ENCODE assay signal across 8 cellular contexts in the genomic region with DNA sequence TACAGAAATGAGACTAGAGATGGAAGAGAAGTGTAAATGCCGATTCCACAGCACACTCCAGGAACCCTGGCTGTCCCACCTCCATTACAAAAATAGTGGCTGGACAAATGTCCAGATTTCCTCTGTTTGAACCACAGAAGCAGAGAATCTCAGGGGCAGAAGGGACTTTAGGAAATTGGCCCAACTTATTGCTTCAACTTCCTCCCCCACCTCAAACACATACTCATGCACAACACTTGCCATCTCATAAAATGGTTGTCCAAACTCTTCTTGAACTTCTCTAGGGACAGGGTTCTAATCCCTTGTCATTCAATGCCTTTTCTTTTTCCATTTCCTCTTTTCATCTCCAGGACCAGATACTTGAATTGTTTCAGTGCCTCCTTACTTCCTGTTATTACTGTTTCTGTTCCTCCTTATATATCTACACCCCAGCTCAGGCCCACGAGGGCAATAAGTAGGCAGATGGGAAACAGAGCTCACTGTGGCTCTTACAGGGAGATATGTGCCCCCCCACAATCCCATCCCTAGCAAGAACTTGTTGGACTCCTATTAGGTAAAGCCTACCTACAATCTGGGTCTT. TPM values are rescaled to one million over a fixed set of nuclear protein-coding genes. Genes with fewer than 3 reads are reported as not detected.
DNase-seq lines count a peak whose midpoint lies in the region; ATAC-seq and TF ChIP-seq lines count a peak whose summit lies in the region.

No MANE protein-coding gene starts in this region.

- H3K4me1 ChIP-seq in colonic mucosa (no peaks in the 10 kb centered on the region), skeletal muscle tissue (ENCODE audit: control insufficient read depth in 3 of 3, insufficient read depth in 3 of 3, low read length in 3 of 3) (peaks cover 11 to 24% (median 14%) of the 10 kb centered on the region in 3 donors), neural progenitor cell (no peaks in the 10 kb centered on the region)

- no peaks in the 10 kb centered on the region for H3K9me3 Mint-ChIP-seq in CD4-positive, alpha-beta T cell
- H3K9me3 Mint-ChIP-seq in neural progenitor cell: no peaks in the 10 kb centered on the region

- intact Hi-C loops in CD4-positive, alpha-beta T cell (cut with DNase I, micrococcal nuclease): loop anchor here in 1 of 2 experiments (1.0 to 2.0 kb wide), 2 partner anchors 16 to 19 kb away; partner anchors contain the start of genes NDUFS2 and PPOX
- intact Hi-C loops in colonic mucosa (cut with DNase I) (no loop called here), head of caudate nucleus (cut with DNase I) (no loop called here)

- peak overlapping the region; percentile 61 for H3K27ac ChIP-seq in CD4-positive, alpha-beta T cell (ENCODE audit: low read depth, low read length)
- peak overlapping the region; percentile 79 for H3K27ac ChIP-seq in colonic mucosa
- H3K27ac ChIP-seq in skeletal muscle tissue (ENCODE audit: low read depth, low read length): peak overlapping the region; percentile 87
- no peak overlapping the region for H3K27ac ChIP-seq in neural progenitor cell

- H3K27me3 Mint-ChIP-seq in CD4-positive, alpha-beta T cell: no peaks in the 10 kb centered on the region
- peaks cover 14% of the 10 kb centered on the region for H3K27me3 Mint-ChIP-seq in neural progenitor cell (ENCODE audit: insufficient read depth, low read depth)

- TF ChIP-seq CTCF in CD4-positive, alpha-beta T cell (IDR thresholded peaks at IDR 0.05): no peak
- TF ChIP-seq CTCF in colonic mucosa (IDR thresholded peaks at IDR 0.05): no peak
- no peak for TF ChIP-seq CTCF in neural progenitor cell (IDR thresholded peaks at IDR 0.05)

- CTCF ChIA-PET in CD4-positive, alpha-beta T cell (lab: Charles Lee): interaction anchor here (1.0 to 1.3 kb wide), 3 partner anchors 17 to 40 kb away, joined by 3 read pairs; partner anchors contain the start of genes PPOX and TOMM40L

- no peaks in the 10 kb centered on the region for H3K27me3 ChIP-seq in CD4-positive, alpha-beta T cell (ENCODE audit: control insufficient read depth, insufficient read depth, low read length)
- H3K27me3 ChIP-seq in colonic mucosa (no peaks in the 10 kb centered on the region), skeletal muscle tissue (ENCODE audit: control insufficient read depth in 3 of 3, insufficient read depth in 3 of 3, low read length in 3 of 3) (no peaks in the 10 kb centered on the region), neural progenitor cell (no peaks in the 10 kb centered on the region)

- no peak overlapping the region for H2AFZ ChIP-seq in neural progenitor cell (replicated peaks)

- peaks cover 74% of the 10 kb centered on the region for H3K4me1 Mint-ChIP-seq in CD4-positive, alpha-beta T cell (ENCODE audit: low read depth)
- H3K4me1 Mint-ChIP-seq in neural progenitor cell: peaks cover 3% of the 10 kb centered on the region

- no peak overlapping the region for H3K4me2 ChIP-seq in neural progenitor cell

- peak overlapping the region; percentile 97 for H3K27ac Mint-ChIP-seq in CD4-positive, alpha-beta T cell
- no peak overlapping the region for H3K27ac Mint-ChIP-seq in neural progenitor cell

- H3K4me3 ChIP-seq in colonic mucosa: no peak overlapping the region
- peak overlapping the region in 1 of 3 donors; percentile 12 for H3K4me3 ChIP-seq in skeletal muscle tissue (ENCODE audit: low read length in 3 of 3)
- H3K4me3 ChIP-seq in neural progenitor cell: no peak overlapping the region

- H3K9ac ChIP-seq in colonic mucosa (ENCODE audit: low read depth in 2 of 2, low read length in 2 of 2): no peak overlapping the region
- peak overlapping the region in 1 of 3 donors; percentile 9 for H3K9ac ChIP-seq in skeletal muscle tissue (ENCODE audit: low read depth in 1 of 3, low read length in 3 of 3)
- H3K9ac ChIP-seq in neural progenitor cell: no peak overlapping the region

- H3K36me3 ChIP-seq in colonic mucosa (no peaks in the 10 kb centered on the region), skeletal muscle tissue (ENCODE audit: control insufficient read depth in 3 of 3, insufficient read depth in 3 of 3, low read length in 3 of 3) (no peaks in the 10 kb centered on the region), neural progenitor cell (no peaks in the 10 kb centered on the region)

- peak overlapping the region; percentile 80 for H3K4me3 Mint-ChIP-seq in CD4-positive, alpha-beta T cell
- H3K4me3 Mint-ChIP-seq in neural progenitor cell: no peak overlapping the region

- H3K9me3 ChIP-seq in CD4-positive, alpha-beta T cell (ENCODE audit: control insufficient read depth, low read length): no peaks in the 10 kb centered on the region
- H3K9me3 ChIP-seq in colonic mucosa (no peaks in the 10 kb centered on the region), skeletal muscle tissue (ENCODE audit: control insufficient read depth in 3 of 3, low read length in 3 of 3) (no peaks in the 10 kb centered on the region), neural progenitor cell (ENCODE audit: low read depth) (no peaks in the 10 kb centered on the region)

- H3K36me3 Mint-ChIP-seq in CD4-positive, alpha-beta T cell (ENCODE audit: low read depth): no peaks in the 10 kb centered on the region
- H3K36me3 Mint-ChIP-seq in neural progenitor cell: no peaks in the 10 kb centered on the region

- POLR2A ChIA-PET in CD4-positive, alpha-beta T cell (lab: Charles Lee): interaction anchor here (0.6 to 6.0 kb wide), 12 partner anchors 9 to 204 kb away, joined by 3 to 59 read pairs (median 4); partner anchors contain the start of genes ARHGAP30, B4GALT3, NDUFS2 and PPOX

- no peaks in the 10 kb centered on the region for H3F3A ChIP-seq in neural progenitor cell (ENCODE audit: low read depth)

- H4K20me1 ChIP-seq in neural progenitor cell (ENCODE audit: low read depth): no peaks in the 10 kb centered on the region

- DNase-seq in CD4-positive, alpha-beta T cell: no peak
- peak; percentile 82 to 84 for DNase-seq in Kasumi-1 (lab: John Stamatoyannopoulos, UW)
- no peak for DNase-seq in colonic mucosa
- DNase-seq in NCI-H524 treated with DMSO at 0.1 percent for 48 hours (lab: John Stamatoyannopoulos, UW): no peak
- DNase-seq in head of caudate nucleus: no peak
- DNase-seq in neural progenitor cell (ENCODE audit: low spot score): no peak

- ATAC-seq in CD4-positive, alpha-beta T cell (ENCODE audit: poor library complexity): no peak
- peak; percentile 38 for ATAC-seq in GM21360 (IDR thresholded peaks at IDR 0.05; ENCODE audit: unreplicated experiment)

- no peaks in the 10 kb centered on the region for H3K79me2 ChIP-seq in neural progenitor cell (ENCODE audit: low read depth)

RNA-seq across cellular contexts. Expression of gene B4GALT3, which starts 8.5 kb away (rescaled TPM):
- 10 to 100 TPM; 40.8 to 44.3 TPM for total RNA-seq in CD4-positive, alpha-beta T cell
- total RNA-seq in colonic mucosa (10 to 100 TPM; 30.3 to 34.8 TPM), skeletal muscle tissue (11.0 TPM), neural progenitor cell (ENCODE audit: low replicate concordance) (9.5 and 36.5 TPM in 2 replicates)

RNA-seq across cellular contexts. Expression of gene ADAMTS4, which starts 13.0 kb away (rescaled TPM):
- total RNA-seq in CD4-positive, alpha-beta T cell: under 1 TPM; 0.28 to 0.60 TPM
- 10 to 100 TPM in 1 of 2 donors, under 1 TPM in 1; 0.57 to 14.0 TPM for total RNA-seq in colonic mucosa
- 4.7 TPM for total RNA-seq in skeletal muscle tissue
- 1.3 and 5.4 TPM in 2 replicates for total RNA-seq in neural progenitor cell (ENCODE audit: low replicate concordance)

RNA-seq across cellular contexts. Expression of gene NDUFS2, which starts 16.3 kb away (rescaled TPM):
- total RNA-seq in CD4-positive, alpha-beta T cell: 10 to 100 TPM; 49.9 to 55.7 TPM
- total RNA-seq in colonic mucosa (100 to 1,000 TPM; 167 to 169 TPM), skeletal muscle tissue (147 TPM), neural progenitor cell (ENCODE audit: low replicate concordance) (105 and 107 TPM in 2 replicates)

RNA-seq across cellular contexts. Expression of gene PPOX, which starts 19.6 kb away (rescaled TPM):
- 10 to 100 TPM; 28.6 to 31.5 TPM for total RNA-seq in CD4-positive, alpha-beta T cell
- total RNA-seq in colonic mucosa (10 to 100 TPM; 13.4 to 14.3 TPM), skeletal muscle tissue (13.6 TPM), neural progenitor cell (ENCODE audit: low replicate concordance) (18.3 and 42.4 TPM in 2 replicates)

RNA-seq across cellular contexts. Expression of gene USP21, which starts 26.5 kb away (rescaled TPM):
- 10 to 100 TPM; 44.4 to 45.6 TPM for total RNA-seq in CD4-positive, alpha-beta T cell
- total RNA-seq in colonic mucosa: 10 to 100 TPM; 20.8 to 29.0 TPM
- 6.8 TPM for total RNA-seq in skeletal muscle tissue
- total RNA-seq in neural progenitor cell (ENCODE audit: low replicate concordance): 6.7 and 19.0 TPM in 2 replicates

Comparison
In these comparisons a context has a peak if more than half of its experiments do, and no peak if none do; other contexts are left out.
1. DNase-seq: peak in Kasumi-1 (2 of 2); none in CD4-positive, alpha-beta T cell (0 of 10), colonic mucosa (single experiment), NCI-H524 treated with DMSO at 0.1 percent for 48 hours (single experiment), head of caudate nucleus (0 of 42) and neural progenitor cell (single experiment).